ENCODE assay signal across 9 cellular contexts in genomic region chr12:64392221-64392620, GRCh38. TPM values are rescaled to one million over a fixed set of nuclear protein-coding genes. Genes with fewer than 3 reads are reported as not detected.
DNase-seq lines count a peak whose midpoint lies in the region; ATAC-seq lines count a peak whose summit lies in the region.
"Had no signal": no experiment of that assay in that cellular context is flagged by ENCODE, and none has a peak within 500 bp of the region (broad histone marks: within the 10 kb centered on the region; RNA-seq: fewer than 3 reads in every experiment).

No MANE protein-coding gene starts in this region.

- no peak overlapping the region for H3K14ac ChIP-seq in mesenchymal stem cell (ENCODE audit: low read length in 2 of 2)

- H2AK5ac ChIP-seq in mesenchymal stem cell (ENCODE audit: low read length, severe bottlenecking): no peak overlapping the region

- H3K4me1 Mint-ChIP-seq in activated T-helper 1 cell treated with anti-CD3 and anti-CD28 coated beads, Interleukin-12 subunit alpha, Interleukin-12 subunit beta, Interleukin-2, Interleukin-4 antibody, amounts not matched to agents 30 ng/mL and 10 ng/mL and 1 ng/mL, durations not matched to agents 14 hours and 24 hours and 36 hours (ENCODE audit: low read depth): peaks cover 5% of the 10 kb centered on the region

- H4K91ac ChIP-seq in mesenchymal stem cell (ENCODE audit: low read length): no peak overlapping the region

- no peak overlapping the region for H3K18ac ChIP-seq in mesenchymal stem cell (ENCODE audit: low read depth in 1 of 2, low read length in 2 of 2)

- no peak overlapping the region for H2BK5ac ChIP-seq in mesenchymal stem cell (ENCODE audit: low read depth, low read length, poor library complexity, severe bottlenecking)

- H3K23ac ChIP-seq in mesenchymal stem cell (ENCODE audit: low read length in 2 of 2): no peak overlapping the region

- H3K27ac Mint-ChIP-seq in activated T-helper 1 cell treated with anti-CD3 and anti-CD28 coated beads, Interleukin-12 subunit alpha, Interleukin-12 subunit beta, Interleukin-2, Interleukin-4 antibody, amounts not matched to agents 30 ng/mL and 10 ng/mL and 1 ng/mL, durations not matched to agents 14 hours and 24 hours and 36 hours: no peak overlapping the region

- no peak overlapping the region for H2BK120ac ChIP-seq in mesenchymal stem cell (ENCODE audit: low read depth, low read length)

- no peak overlapping the region for H3K4me3 ChIP-seq in mesenchymal stem cell (ENCODE audit: insufficient read depth in 1 of 2, low read depth in 1 of 2, low read length in 2 of 2)
- H3K4me3 ChIP-seq: BLaER1 had no signal

- peak overlapping the region; percentile 37 for H3K4me3 Mint-ChIP-seq in activated T-helper 1 cell treated with anti-CD3 and anti-CD28 coated beads, Interleukin-12 subunit alpha, Interleukin-12 subunit beta, Interleukin-2, Interleukin-4 antibody, amounts not matched to agents 30 ng/mL and 10 ng/mL and 1 ng/mL, durations not matched to agents 14 hours and 24 hours and 36 hours

- no peaks in the 10 kb centered on the region for H3K36me3 Mint-ChIP-seq in activated T-helper 1 cell treated with anti-CD3 and anti-CD28 coated beads, Interleukin-12 subunit alpha, Interleukin-12 subunit beta, Interleukin-2, Interleukin-4 antibody, amounts not matched to agents 30 ng/mL and 10 ng/mL and 1 ng/mL, durations not matched to agents 14 hours and 24 hours and 36 hours (ENCODE audit: low read depth)

- 75% methylated on average over 3 of the region's 3 CpGs for WGBS in mesenchymal stem cell

- H2AFZ ChIP-seq in mesenchymal stem cell (ENCODE audit: low read depth, low read length): no peak overlapping the region

- no peaks in the 10 kb centered on the region for H3K36me3 ChIP-seq in mesenchymal stem cell (ENCODE audit: control insufficient read depth in 1 of 2, insufficient read depth in 2 of 2, low read depth in 1 of 2, low read length in 2 of 2)
- H3K36me3 ChIP-seq: BLaER1 had no signal

- peak; percentile 54 for ATAC-seq in HG03521 (IDR thresholded peaks at IDR 0.05; ENCODE audit: unreplicated experiment)

- H4K8ac ChIP-seq in mesenchymal stem cell (ENCODE audit: low read length): no peak overlapping the region

- H3K9me3 ChIP-seq in mesenchymal stem cell (ENCODE audit: control insufficient read depth, low read length): no peaks in the 10 kb centered on the region

- DNase-seq in NCI-H2171 treated with DMSO at 0.1 percent for 48 hours (lab: John Stamatoyannopoulos, UW) (peak; percentile 21), NCI-H2171 (lab: John Stamatoyannopoulos, UW) (no peak), mesenchymal stem cell (peak; percentile 56), posterior cingulate gyrus (no peak), islet precursor cell (no peak)
- DNase-seq in activated T-helper 1 cell treated with anti-CD3 and anti-CD28 coated beads, Interleukin-12 subunit alpha, Interleukin-12 subunit beta, Interleukin-2, Interleukin-4 antibody, amounts not matched to agents 30 ng/mL and 10 ng/mL and 1 ng/mL, durations not matched to agents 14 hours and 24 hours and 36 hours (ENCODE audit: low spot score): no peak
- DNase-seq in stimulated activated naive CD4-positive, alpha-beta T cell treated with Interleukin-2 at 50 U/mL for 16 hours (lab: John Stamatoyannopoulos, UW): no peak

- H3K27ac ChIP-seq in mesenchymal stem cell (ENCODE audit: low read length, poor library complexity, severe bottlenecking): no peak overlapping the region
- H3K27ac ChIP-seq: BLaER1 had no signal

- intact Hi-C loops in activated T-helper 1 cell treated with anti-CD3 and anti-CD28 coated beads, Interleukin-12 subunit alpha, Interleukin-12 subunit beta, Interleukin-2, Interleukin-4 antibody, amounts not matched to agents 30 ng/mL and 10 ng/mL and 1 ng/mL, durations not matched to agents 14 hours and 24 hours and 36 hours (cut with micrococcal nuclease): loop anchor here (1.0 to 5.0 kb wide), 5 partner anchors 119 to 1290 kb away; partner anchors contain the start of gene SRGAP1
- intact Hi-C loops in posterior cingulate gyrus (cut with DNase I): loop anchor here (5.0 to 10.0 kb wide), 2 partner anchors 117 to 565 kb away; no protein-coding TSS in a partner anchor

- peak overlapping the region; percentile 32 for H3K9ac ChIP-seq in mesenchymal stem cell (ENCODE audit: low read length)
- H3K9ac ChIP-seq: BLaER1 had no signal

- no peak overlapping the region for H2BK12ac ChIP-seq in mesenchymal stem cell (ENCODE audit: low read length in 2 of 2)

- no peaks in the 10 kb centered on the region for H3K9me3 Mint-ChIP-seq in activated T-helper 1 cell treated with anti-CD3 and anti-CD28 coated beads, Interleukin-12 subunit alpha, Interleukin-12 subunit beta, Interleukin-2, Interleukin-4 antibody, amounts not matched to agents 30 ng/mL and 10 ng/mL and 1 ng/mL, durations not matched to agents 14 hours and 24 hours and 36 hours

- peaks cover 6% of the 10 kb centered on the region for H3K4me1 ChIP-seq in mesenchymal stem cell (ENCODE audit: control insufficient read depth, insufficient read depth, low read depth, low read length)

- H3K27me3 ChIP-seq in mesenchymal stem cell (ENCODE audit: control insufficient read depth in 1 of 2, insufficient read depth in 1 of 2, low read length in 2 of 2): no peaks in the 10 kb centered on the region

- no peaks in the 10 kb centered on the region for H3K79me1 ChIP-seq in mesenchymal stem cell (replicated peaks; ENCODE audit: low read length, poor library complexity, severe bottlenecking)

- H3K4ac ChIP-seq in mesenchymal stem cell (ENCODE audit: low read depth in 1 of 2, low read length in 2 of 2): no peak overlapping the region

- peaks cover 19% of the 10 kb centered on the region for H3K27me3 Mint-ChIP-seq in activated T-helper 1 cell treated with anti-CD3 and anti-CD28 coated beads, Interleukin-12 subunit alpha, Interleukin-12 subunit beta, Interleukin-2, Interleukin-4 antibody, amounts not matched to agents 30 ng/mL and 10 ng/mL and 1 ng/mL, durations not matched to agents 14 hours and 24 hours and 36 hours (ENCODE audit: insufficient read depth)

- H2BK15ac ChIP-seq in mesenchymal stem cell (ENCODE audit: low read depth, poor library complexity, severe bottlenecking): no peak overlapping the region

- H3K4me2 ChIP-seq in mesenchymal stem cell (ENCODE audit: low read length, poor library complexity, severe bottlenecking): no peak overlapping the region
- H3K4me2 ChIP-seq: BLaER1 had no signal

RNA-seq across cellular contexts. Expression of gene C12orf56, which starts 1.7 kb away (rescaled TPM):
- 0.15 TPM in 1 of 2 replicates, not detected in the other for total RNA-seq in activated T-helper 1 cell treated with anti-CD3 and anti-CD28 coated beads, Interleukin-12 subunit alpha, Interleukin-12 subunit beta, Interleukin-2, Interleukin-4 antibody, amounts not matched to agents 30 ng/mL and 10 ng/mL and 1 ng/mL, durations not matched to agents 14 hours and 24 hours and 36 hours
- polyA plus RNA-seq in mesenchymal stem cell (2013, experiment 1 of 2): not detected
- polyA plus RNA-seq in mesenchymal stem cell (2013, experiment 2 of 2): not detected

RNA-seq across cellular contexts. Expression of gene XPOT, which starts 12.0 kb away (rescaled TPM):
- 145 and 146 TPM in 2 replicates for total RNA-seq in activated T-helper 1 cell treated with anti-CD3 and anti-CD28 coated beads, Interleukin-12 subunit alpha, Interleukin-12 subunit beta, Interleukin-2, Interleukin-4 antibody, amounts not matched to agents 30 ng/mL and 10 ng/mL and 1 ng/mL, durations not matched to agents 14 hours and 24 hours and 36 hours
- 86.7 TPM for polyA plus RNA-seq in mesenchymal stem cell (2013, experiment 1 of 2)
- polyA plus RNA-seq in mesenchymal stem cell (2013, experiment 2 of 2): 87.2 TPM

RNA-seq across cellular contexts. Expression of gene TBK1, which starts 59.7 kb away (rescaled TPM):
- total RNA-seq in activated T-helper 1 cell treated with anti-CD3 and anti-CD28 coated beads, Interleukin-12 subunit alpha, Interleukin-12 subunit beta, Interleukin-2, Interleukin-4 antibody, amounts not matched to agents 30 ng/mL and 10 ng/mL and 1 ng/mL, durations not matched to agents 14 hours and 24 hours and 36 hours: 33.6 and 42.4 TPM in 2 replicates
- 17.0 TPM for polyA plus RNA-seq in mesenchymal stem cell (2013, experiment 1 of 2)
- 17.4 TPM for polyA plus RNA-seq in mesenchymal stem cell (2013, experiment 2 of 2)

Comparison
In these comparisons a context has a peak if more than half of its experiments do, and no peak if none do; other contexts are left out.
1. DNase-seq: peak in NCI-H2171 treated with DMSO at 0.1 percent for 48 hours (single experiment) and mesenchymal stem cell (single experiment); none in NCI-H2171 (single experiment), activated T-helper 1 cell treated with anti-CD3 and anti-CD28 coated beads, Interleukin-12 subunit alpha, Interleukin-12 subunit beta, Interleukin-2, Interleukin-4 antibody, amounts not matched to agents 30 ng/mL and 10 ng/mL and 1 ng/mL, durations not matched to agents 14 hours and 24 hours and 36 hours (single experiment), posterior cingulate gyrus (0 of 10), islet precursor cell (single experiment) and stimulated activated naive CD4-positive, alpha-beta T cell treated with Interleukin-2 at 50 U/mL for 16 hours (single experiment).